In the genomic region with DNA sequence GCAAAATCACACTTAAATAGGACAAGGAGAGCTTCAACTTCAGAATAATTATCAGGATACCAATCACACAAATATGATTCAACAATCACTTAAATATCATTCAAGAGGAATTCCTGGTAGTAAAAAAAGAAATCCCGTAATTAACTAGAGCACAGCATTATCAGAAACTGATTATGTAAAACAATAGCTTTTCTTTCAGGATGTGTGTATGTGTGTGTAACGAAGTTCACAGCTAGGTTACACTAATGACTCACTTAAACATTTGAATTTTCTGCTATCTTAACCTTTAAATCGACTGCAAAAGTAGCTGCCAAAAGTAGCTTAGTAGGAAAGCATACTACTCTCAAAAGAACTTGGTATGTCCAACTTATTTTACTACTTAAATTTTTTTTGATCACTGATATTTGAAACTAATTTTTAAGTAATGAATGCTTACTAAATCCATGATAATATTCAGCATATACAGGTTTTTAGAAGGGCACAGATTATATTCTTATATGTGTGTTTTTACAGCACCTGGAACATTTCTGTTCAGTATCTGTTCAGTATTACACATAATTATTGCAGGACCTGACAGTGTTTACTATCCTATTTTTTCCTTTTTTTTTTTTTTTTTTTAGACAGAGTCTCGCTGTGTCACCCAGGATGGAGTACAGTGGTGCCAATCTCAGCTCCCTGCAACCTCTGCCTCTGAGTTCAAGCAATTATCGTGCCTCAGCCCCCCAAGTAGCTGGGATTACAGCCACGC, we compare ENCODE assay signal across 1 cellular context.
TF ChIP-seq lines count a peak whose summit lies in the region.

No MANE protein-coding gene starts in this region.

TF ChIP-seq in GM12878, 131 proteins besides CTCF, POLR2A, EP300 and RAD21 (continued from another document):
- TF ChIP-seq, protein P1, sequence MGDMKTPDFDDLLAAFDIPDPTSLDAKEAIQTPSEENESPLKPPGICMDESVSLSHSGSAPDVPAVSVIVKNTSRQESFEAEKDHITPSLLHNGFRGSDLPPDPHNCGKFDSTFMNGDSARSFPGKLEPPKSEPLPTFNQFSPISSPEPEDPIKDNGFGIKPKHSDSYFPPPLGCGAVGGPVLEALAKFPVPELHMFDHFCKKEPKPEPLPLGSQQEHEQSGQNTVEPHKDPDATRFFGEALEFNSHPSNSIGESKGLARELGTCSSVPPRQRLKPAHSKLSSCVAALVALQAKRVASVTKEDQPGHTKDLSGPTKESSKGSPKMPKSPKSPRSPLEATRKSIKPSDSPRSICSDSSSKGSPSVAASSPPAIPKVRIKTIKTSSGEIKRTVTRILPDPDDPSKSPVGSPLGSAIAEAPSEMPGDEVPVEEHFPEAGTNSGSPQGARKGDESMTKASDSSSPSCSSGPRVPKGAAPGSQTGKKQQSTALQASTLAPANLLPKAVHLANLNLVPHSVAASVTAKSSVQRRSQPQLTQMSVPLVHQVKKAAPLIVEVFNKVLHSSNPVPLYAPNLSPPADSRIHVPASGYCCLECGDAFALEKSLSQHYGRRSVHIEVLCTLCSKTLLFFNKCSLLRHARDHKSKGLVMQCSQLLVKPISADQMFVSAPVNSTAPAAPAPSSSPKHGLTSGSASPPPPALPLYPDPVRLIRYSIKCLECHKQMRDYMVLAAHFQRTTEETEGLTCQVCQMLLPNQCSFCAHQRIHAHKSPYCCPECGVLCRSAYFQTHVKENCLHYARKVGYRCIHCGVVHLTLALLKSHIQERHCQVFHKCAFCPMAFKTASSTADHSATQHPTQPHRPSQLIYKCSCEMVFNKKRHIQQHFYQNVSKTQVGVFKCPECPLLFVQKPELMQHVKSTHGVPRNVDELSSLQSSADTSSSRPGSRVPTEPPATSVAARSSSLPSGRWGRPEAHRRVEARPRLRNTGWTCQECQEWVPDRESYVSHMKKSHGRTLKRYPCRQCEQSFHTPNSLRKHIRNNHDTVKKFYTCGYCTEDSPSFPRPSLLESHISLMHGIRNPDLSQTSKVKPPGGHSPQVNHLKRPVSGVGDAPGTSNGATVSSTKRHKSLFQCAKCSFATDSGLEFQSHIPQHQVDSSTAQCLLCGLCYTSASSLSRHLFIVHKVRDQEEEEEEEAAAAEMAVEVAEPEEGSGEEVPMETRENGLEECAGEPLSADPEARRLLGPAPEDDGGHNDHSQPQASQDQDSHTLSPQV (IDR thresholded peaks at IDR 0.05): no peak
- no peak for TF ChIP-seq ZNF622 (IDR thresholded peaks at IDR 0.05)
- TF ChIP-seq LARP7 (IDR thresholded peaks at IDR 0.05): no peak
- TF ChIP-seq ZZZ3 (IDR thresholded peaks at IDR 0.05; ENCODE audit: control insufficient read depth, insufficient read length, low read depth): no peak
- TF ChIP-seq EZH2 (IDR thresholded peaks at IDR 0.05; ENCODE audit: borderline replicate concordance, control insufficient read depth, low read depth, low read length): no peak
- TF ChIP-seq DPF2 (IDR thresholded peaks at IDR 0.05): no peak
- no peak for TF ChIP-seq CEBPB (IDR thresholded peaks at IDR 0.05; ENCODE audit: borderline replicate concordance in 1 of 2, low read depth in 2 of 2, low read length in 2 of 2)
- no peak for TF ChIP-seq PAX5 (IDR thresholded peaks at IDR 0.05; ENCODE audit: borderline replicate concordance, low read depth, low read length)
- no peak for TF ChIP-seq BMI1 (IDR thresholded peaks at IDR 0.05; ENCODE audit: borderline replicate concordance)
- TF ChIP-seq SMAD1 (IDR thresholded peaks at IDR 0.05; ENCODE audit: low read depth, partially characterized antibody): no peak
- no peak for TF ChIP-seq MYB (IDR thresholded peaks at IDR 0.05; ENCODE audit: borderline replicate concordance, low read depth, low read length)
- no peak for TF ChIP-seq FOXK2 (IDR thresholded peaks at IDR 0.05)
- TF ChIP-seq CREB1 (IDR thresholded peaks at IDR 0.05; ENCODE audit: low read depth): no peak
- TF ChIP-seq SP1 (IDR thresholded peaks at IDR 0.05; ENCODE audit: low read depth, low read length): no peak
- TF ChIP-seq, protein P2, sequence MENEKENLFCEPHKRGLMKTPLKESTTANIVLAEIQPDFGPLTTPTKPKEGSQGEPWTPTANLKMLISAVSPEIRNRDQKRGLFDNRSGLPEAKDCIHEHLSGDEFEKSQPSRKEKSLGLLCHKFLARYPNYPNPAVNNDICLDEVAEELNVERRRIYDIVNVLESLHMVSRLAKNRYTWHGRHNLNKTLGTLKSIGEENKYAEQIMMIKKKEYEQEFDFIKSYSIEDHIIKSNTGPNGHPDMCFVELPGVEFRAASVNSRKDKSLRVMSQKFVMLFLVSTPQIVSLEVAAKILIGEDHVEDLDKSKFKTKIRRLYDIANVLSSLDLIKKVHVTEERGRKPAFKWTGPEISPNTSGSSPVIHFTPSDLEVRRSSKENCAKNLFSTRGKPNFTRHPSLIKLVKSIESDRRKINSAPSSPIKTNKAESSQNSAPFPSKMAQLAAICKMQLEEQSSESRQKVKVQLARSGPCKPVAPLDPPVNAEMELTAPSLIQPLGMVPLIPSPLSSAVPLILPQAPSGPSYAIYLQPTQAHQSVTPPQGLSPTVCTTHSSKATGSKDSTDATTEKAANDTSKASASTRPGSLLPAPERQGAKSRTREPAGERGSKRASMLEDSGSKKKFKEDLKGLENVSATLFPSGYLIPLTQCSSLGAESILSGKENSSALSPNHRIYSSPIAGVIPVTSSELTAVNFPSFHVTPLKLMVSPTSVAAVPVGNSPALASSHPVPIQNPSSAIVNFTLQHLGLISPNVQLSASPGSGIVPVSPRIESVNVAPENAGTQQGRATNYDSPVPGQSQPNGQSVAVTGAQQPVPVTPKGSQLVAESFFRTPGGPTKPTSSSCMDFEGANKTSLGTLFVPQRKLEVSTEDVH (IDR thresholded peaks at IDR 0.05; ENCODE audit: low read depth, partially characterized antibody): no peak
- TF ChIP-seq MXI1 (IDR thresholded peaks at IDR 0.05; ENCODE audit: low read depth, low read length): no peak
- TF ChIP-seq ATF7 (IDR thresholded peaks at IDR 0.05; ENCODE audit: low read depth): no peak
- no peak for TF ChIP-seq HDAC2 (IDR thresholded peaks at IDR 0.05)
- TF ChIP-seq POU2F2 (IDR thresholded peaks at IDR 0.05; ENCODE audit: borderline replicate concordance, low read depth, low read length): no peak
